8 cellular contexts compared by ENCODE assay signal in the genomic region with DNA sequence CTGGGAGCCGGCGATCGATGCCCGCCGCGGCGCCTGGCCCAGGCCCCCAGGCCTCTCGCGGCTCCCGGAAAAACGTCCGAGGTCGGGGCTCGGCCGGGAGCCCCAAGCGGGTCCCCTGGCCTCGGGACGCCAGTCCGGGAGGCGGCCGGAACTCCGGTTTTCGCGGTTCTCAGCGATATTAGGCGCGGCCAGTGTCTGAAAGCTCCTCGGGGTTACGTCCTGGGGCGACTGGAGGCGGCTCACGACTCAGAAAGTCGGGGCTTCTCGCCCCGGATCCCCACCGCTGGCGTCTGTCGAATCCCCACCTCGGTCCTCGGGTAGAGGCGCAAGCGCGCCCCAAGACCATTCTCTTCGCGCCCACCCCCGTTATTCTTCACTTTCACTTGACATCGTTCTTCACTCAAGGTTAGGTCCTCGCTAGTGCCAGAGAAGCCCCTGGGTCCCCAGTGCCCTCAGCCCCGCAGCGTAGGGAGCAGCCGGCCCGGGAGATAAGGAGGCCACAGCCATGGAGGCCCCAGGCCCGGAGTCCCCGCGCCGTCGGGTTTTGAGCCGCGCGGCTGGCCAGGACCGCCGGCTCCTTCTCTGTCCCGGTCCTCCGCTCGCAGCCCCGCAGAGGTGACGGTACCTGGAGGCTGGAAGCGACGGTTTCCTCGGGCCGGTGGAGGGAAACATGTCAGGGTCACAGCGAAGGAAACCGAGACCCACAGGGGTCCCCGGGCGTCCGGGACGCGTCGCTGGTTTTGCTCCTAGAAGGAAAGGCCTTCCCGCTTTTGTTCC. TPM values are rescaled to one million over a fixed set of nuclear protein-coding genes. Genes with fewer than 3 reads are reported as not detected.
DNase-seq lines count a peak whose midpoint lies in the region; ATAC-seq lines count a peak whose summit lies in the region.

No MANE protein-coding gene starts in this region.

- ATAC-seq in GM18870 (IDR thresholded peaks at IDR 0.05; ENCODE audit: unreplicated experiment), result peak; percentile 11
- peak; percentile 19 for ATAC-seq in HG03103 (IDR thresholded peaks at IDR 0.05; ENCODE audit: low read depth, unreplicated experiment)

- no peaks in the 10 kb centered on the region for H3K4me1 ChIP-seq in mesendoderm (ENCODE audit: control insufficient read depth, low read depth, low read length)

- H3K27ac ChIP-seq in mesendoderm (ENCODE audit: low read depth, low read length), result no peak overlapping the region

- peak overlapping the region; percentile 61 for H3K18ac ChIP-seq in mesendoderm (ENCODE audit: low read length)

- WGBS in mesendoderm (ENCODE audit: extremely low coverage, insufficient coverage, low lambda C conversion rate), result no CpG with 5 or more reads among the region's 80 CpGs

- H3K27me3 ChIP-seq in mesendoderm (ENCODE audit: insufficient read depth, low read length, poor library complexity), result peaks cover 14% of the 10 kb centered on the region

- H3K9ac ChIP-seq in mesendoderm (ENCODE audit: low read length), result peak overlapping the region; percentile 76

- peak; percentile 30 to 44 for DNase-seq in activated CD4-positive, alpha-beta T cell treated with anti-CD3 and anti-CD28 coated beads, Interleukin-2, amount 50 U/mL, for 24 hours (ENCODE audit: low read depth in 1 of 2, low spot score in 1 of 2)
- DNase-seq in effector CD4-positive, alpha-beta T cell, result peak; percentile 25
- DNase-seq in mesendoderm, result peak; percentile 52
- peak; percentile 12 to 14 for DNase-seq in stimulated activated CD8-positive, alpha-beta memory T cell treated with anti-CD3 and anti-CD28 coated beads, Interleukin-2, amount 100 ng/mL, for 1 hour (ENCODE audit: low read depth in 2 of 2)
- no peak for DNase-seq in HT-29 (ENCODE audit: low spot score)
- DNase-seq in SHP77 treated with DMSO at 0.1 percent for 48 hours (lab: John Stamatoyannopoulos, UW), result no peak

- no peaks in the 10 kb centered on the region for H3K79me2 ChIP-seq in mesendoderm (ENCODE audit: control insufficient read depth, insufficient read depth, low read length)

- no peak overlapping the region for H4K5ac ChIP-seq in mesendoderm (ENCODE audit: low read length)

- no peak overlapping the region for H2BK5ac ChIP-seq in mesendoderm (ENCODE audit: low read length)

- H3K4me2 ChIP-seq in mesendoderm (ENCODE audit: low read length), result peak overlapping the region; percentile 83

- H2BK15ac ChIP-seq in mesendoderm (replicated peaks; ENCODE audit: low read depth), result no peak overlapping the region

- peak overlapping the region; percentile 35 for H3K4me3 ChIP-seq in mesendoderm (ENCODE audit: low read length)

- H3K56ac ChIP-seq in mesendoderm (ENCODE audit: low read length), result peak overlapping the region; percentile 93

- H3K4ac ChIP-seq in mesendoderm (ENCODE audit: low read depth, low read length), result no peak overlapping the region

- H3K23ac ChIP-seq in mesendoderm (ENCODE audit: low read length), result no peak overlapping the region

- H2AK5ac ChIP-seq in mesendoderm (ENCODE audit: low read length), result no peak overlapping the region

- H2BK120ac ChIP-seq in mesendoderm (ENCODE audit: low read depth, low read length), result no peak overlapping the region

- H4K8ac ChIP-seq in mesendoderm (ENCODE audit: low read depth, low read length), result no peak overlapping the region

- H3K36me3 ChIP-seq in mesendoderm (ENCODE audit: control insufficient read depth, insufficient read depth, low read length), result no peaks in the 10 kb centered on the region

- no peaks in the 10 kb centered on the region for H3K79me1 ChIP-seq in mesendoderm (ENCODE audit: low read length)

RNA-seq across cellular contexts. Expression of a gene that starts 35.2 kb away (rescaled TPM):
- polyA plus RNA-seq in mesendoderm (2013, experiment 1 of 2), result 0.03 TPM
- polyA plus RNA-seq in mesendoderm (2013, experiment 2 of 2), result not detected
- not detected in 2 replicates for total RNA-seq in HT-29 (2014; rRNA removed; shearing (Covaris generic))

Comparison
In these comparisons a context has a peak if more than half of its experiments do, and no peak if none do; other contexts are left out.
1. DNase-seq: peak in activated CD4-positive, alpha-beta T cell treated with anti-CD3 and anti-CD28 coated beads, Interleukin-2, amount 50 U/mL, for 24 hours (2 of 2), effector CD4-positive, alpha-beta T cell (single experiment), mesendoderm (single experiment) and stimulated activated CD8-positive, alpha-beta memory T cell treated with anti-CD3 and anti-CD28 coated beads, Interleukin-2, amount 100 ng/mL, for 1 hour (2 of 2); none in HT-29 (single experiment) and SHP77 treated with DMSO at 0.1 percent for 48 hours (single experiment).